ENCODE assay signal across 8 cellular contexts in the genomic region with DNA sequence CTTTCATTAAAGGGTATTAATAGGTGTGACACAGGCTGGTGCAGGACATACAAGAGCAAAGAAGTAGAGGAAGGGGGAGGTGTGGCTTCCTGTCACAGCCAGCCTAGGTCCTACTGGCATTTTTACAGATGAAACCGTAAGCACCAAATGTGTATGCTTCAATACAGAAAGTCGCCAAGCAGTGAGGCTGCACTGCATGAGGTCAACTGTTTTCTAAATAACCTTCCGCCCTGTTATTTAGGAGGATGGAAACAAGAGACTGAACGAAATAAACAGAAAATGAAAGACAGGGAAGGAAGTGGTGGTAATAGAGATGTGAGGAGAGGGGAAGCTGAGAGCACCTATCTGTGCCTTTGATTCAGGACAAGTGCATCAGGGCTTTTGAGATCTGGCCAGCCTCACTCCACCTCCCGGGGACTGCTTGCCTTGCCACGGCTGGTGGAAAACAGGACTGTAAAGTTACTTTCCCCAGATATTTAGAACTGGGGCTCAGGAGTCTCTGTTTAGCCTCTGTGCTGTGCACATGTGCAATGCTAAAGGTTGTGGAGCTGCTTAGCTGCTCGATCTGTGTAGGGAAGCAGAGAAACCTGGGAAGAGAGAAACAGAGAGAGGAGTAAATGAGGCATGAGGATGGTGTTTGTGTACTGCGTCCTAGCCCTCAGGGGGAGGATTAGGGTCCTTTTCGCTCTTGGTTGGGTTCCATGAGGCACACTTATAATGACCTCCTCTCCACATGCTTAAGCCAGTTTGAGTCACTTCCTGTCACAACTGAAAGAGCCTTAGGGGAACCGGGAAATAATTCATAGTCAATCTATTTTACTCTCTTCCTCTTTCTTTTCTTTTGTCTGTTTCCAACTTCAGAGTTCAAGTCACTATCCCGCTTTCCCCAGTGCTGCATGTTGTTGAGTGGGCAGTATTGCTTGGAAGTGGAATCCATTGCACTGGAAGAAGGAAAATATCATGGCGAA.
DNase-seq lines count a peak whose midpoint lies in the region; ATAC-seq, FAIRE-seq and TF ChIP-seq lines count a peak whose summit lies in the region.

No MANE protein-coding gene starts in this region.

- no peaks in the 10 kb centered on the region for H3K36me3 Mint-ChIP-seq in activated naive CD8-positive, alpha-beta T cell treated with anti-CD3 and anti-CD28 coated beads, Interleukin-2, amount 50 U/mL, for 24 hours (ENCODE audit: low read depth)

- H3K27ac ChIP-seq in transverse colon: no peak overlapping the region

- ATAC-seq in GM21423 (IDR thresholded peaks at IDR 0.05; ENCODE audit: unreplicated experiment): peak; percentile 76
- peak; percentile 67 for ATAC-seq in HG03520 (IDR thresholded peaks at IDR 0.05; ENCODE audit: unreplicated experiment)
- no peak for ATAC-seq in activated naive CD8-positive, alpha-beta T cell treated with anti-CD3 and anti-CD28 coated beads, Interleukin-2, amount 50 U/mL, for 24 hours

- no peak overlapping the region for H3K4me3 ChIP-seq in transverse colon

- DNase-seq in GM12891 (ENCODE audit: insufficient read length, low spot score) (peak; percentile 35), NCI-H226 (no peak), transverse colon (no peak), anterior cingulate cortex (lab: John Stamatoyannopoulos, UW) (no peak)
- no peak for DNase-seq in activated naive CD8-positive, alpha-beta T cell treated with anti-CD3 and anti-CD28 coated beads, Interleukin-2, amount 50 U/mL, for 24 hours
- DNase-seq in activated CD4-positive, CD25-positive, alpha-beta regulatory T cell (lab: John Stamatoyannopoulos, UW): no peak

- H3K27me3 Mint-ChIP-seq in activated naive CD8-positive, alpha-beta T cell treated with anti-CD3 and anti-CD28 coated beads, Interleukin-2, amount 50 U/mL, for 24 hours: peaks cover 35% of the 10 kb centered on the region

- intact Hi-C loops in transverse colon (cut with DNase I; ENCODE audit: low total_unique reads): no loop called here

- H3K4me1 Mint-ChIP-seq in activated naive CD8-positive, alpha-beta T cell treated with anti-CD3 and anti-CD28 coated beads, Interleukin-2, amount 50 U/mL, for 24 hours: peaks cover 20% of the 10 kb centered on the region

- peak; percentile 95 for FAIRE-seq in GM12891 (lab: Jason Lieb, UNC)

- H3K9me3 ChIP-seq in transverse colon: no peaks in the 10 kb centered on the region

- peaks cover 3% of the 10 kb centered on the region for H3K9me3 Mint-ChIP-seq in activated naive CD8-positive, alpha-beta T cell treated with anti-CD3 and anti-CD28 coated beads, Interleukin-2, amount 50 U/mL, for 24 hours

- 58 to 65% methylated on average over 9 to 12 of the region's 12 CpGs for WGBS in transverse colon (ENCODE audit: low coverage in 1 of 2), 2 donors

- H3K4me3 Mint-ChIP-seq in activated naive CD8-positive, alpha-beta T cell treated with anti-CD3 and anti-CD28 coated beads, Interleukin-2, amount 50 U/mL, for 24 hours: peak overlapping the region; percentile 12

- TF ChIP-seq POLR2A in GM12891 (IDR thresholded peaks at IDR 0.05; ENCODE audit: low read depth, low read length) (no peak), transverse colon (IDR thresholded peaks at IDR 0.05) (no peak)

- no peak overlapping the region for H3K27ac Mint-ChIP-seq in activated naive CD8-positive, alpha-beta T cell treated with anti-CD3 and anti-CD28 coated beads, Interleukin-2, amount 50 U/mL, for 24 hours

- no peaks in the 10 kb centered on the region for H3K27me3 ChIP-seq in transverse colon

- TF ChIP-seq EP300 in transverse colon (IDR thresholded peaks at IDR 0.05; ENCODE audit: low read depth): no peak

- TF ChIP-seq CTCF in transverse colon (IDR thresholded peaks at IDR 0.05): no peak

- in situ Hi-C loops in transverse colon (cut with MboI; ENCODE audit: low pct_ligation_motif_present in 1 of 4, low pct_unique_long_range_greater_than_20kb in 1 of 4, low sequenced_read_pairs in 3 of 4): no loop called here

- no peaks in the 10 kb centered on the region for H3K4me1 ChIP-seq in transverse colon

- H3K36me3 ChIP-seq in transverse colon: no peaks in the 10 kb centered on the region

TF ChIP-seq in GM12891, 5 proteins besides CTCF, POLR2A, EP300 and RAD21:
- TF ChIP-seq POLR2AphosphoS5 (IDR thresholded peaks at IDR 0.05; ENCODE audit: low read depth, low read length) (no peak), POU2F2 (IDR thresholded peaks at IDR 0.05; ENCODE audit: low read depth, low read length) (0 out of 2 replicates have a peak, but pooled peaks have one; percentile 26), PAX5 (IDR thresholded peaks at IDR 0.05; ENCODE audit: insufficient read depth, low read length, severe bottlenecking) (no peak), SPI1 (IDR thresholded peaks at IDR 0.05; ENCODE audit: low read depth, low read length) (peak; percentile 98), TAF1 (IDR thresholded peaks at IDR 0.05; ENCODE audit: low read depth, low read length) (no peak)
